10 cellular contexts compared by ENCODE assay signal in the genomic region with DNA sequence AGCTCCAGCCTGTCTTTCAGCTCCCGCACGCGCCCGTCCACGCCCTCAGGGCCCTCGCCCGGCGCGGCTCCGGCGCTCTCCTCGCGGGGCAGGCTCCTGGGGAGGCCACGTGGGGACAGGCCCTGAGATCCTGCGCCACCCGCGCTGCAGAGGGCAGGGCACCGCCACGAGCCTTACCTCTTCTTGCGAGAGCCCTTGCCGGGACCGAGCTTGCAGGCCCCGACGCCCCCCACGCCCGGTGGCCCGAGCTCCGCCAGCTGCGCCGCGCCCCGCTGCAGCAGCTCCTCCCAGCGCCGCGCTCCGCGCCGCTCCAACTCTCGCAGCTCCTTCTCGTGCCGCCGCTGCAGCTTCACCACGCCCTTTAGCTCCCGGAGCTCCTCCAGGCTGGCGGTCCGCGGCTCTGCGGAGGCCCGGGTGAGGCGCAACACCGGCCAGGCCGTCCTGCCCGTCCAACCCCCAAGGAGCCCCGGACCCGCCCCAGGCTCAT. TPM values are rescaled to one million over a fixed set of nuclear protein-coding genes. Genes with fewer than 3 reads are reported as not detected.
DNase-seq lines count a peak whose midpoint lies in the region; TF ChIP-seq lines count a peak whose summit lies in the region.
"Had no signal": no experiment of that assay in that cellular context is flagged by ENCODE, and none has a peak within 500 bp of the region (broad histone marks: within the 10 kb centered on the region; RNA-seq: fewer than 3 reads in every experiment).

No MANE protein-coding gene starts in this region.

- no peak overlapping the region for H3K27ac ChIP-seq in esophagus muscularis mucosa (replicated peaks in 1 of 4)
- no peak overlapping the region for H3K27ac ChIP-seq in neural progenitor cell

- H3K9ac ChIP-seq in neural progenitor cell: no peak overlapping the region

- peak overlapping the region; percentile 44 to 57 (median 48) for H3K4me3 ChIP-seq in esophagus muscularis mucosa
- peak overlapping the region; percentile 41 for H3K4me3 ChIP-seq in neural progenitor cell

- no peaks in the 10 kb centered on the region for H3K9me3 Mint-ChIP-seq in neural progenitor cell
- H3K9me3 Mint-ChIP-seq in immature natural killer cell: no peaks in the 10 kb centered on the region

- H3K4me3 Mint-ChIP-seq in neural progenitor cell (no peak overlapping the region), immature natural killer cell (no peak overlapping the region)

- H3K36me3 ChIP-seq in esophagus muscularis mucosa (no peaks in the 10 kb centered on the region), neural progenitor cell (no peaks in the 10 kb centered on the region)

- intact Hi-C loops in esophagus muscularis mucosa (cut with DNase I): no loop called here

- H3K9me3 ChIP-seq in esophagus muscularis mucosa: no peaks in the 10 kb centered on the region
- H3K9me3 ChIP-seq in neural progenitor cell (ENCODE audit: low read depth): no peaks in the 10 kb centered on the region

- peak overlapping the region; percentile 87 for H2AFZ ChIP-seq in neural progenitor cell (replicated peaks)

- peaks cover 0 to 8% (median 0%) of the 10 kb centered on the region in 4 donors for H3K27me3 ChIP-seq in esophagus muscularis mucosa
- H3K27me3 ChIP-seq in neural progenitor cell: peaks cover 78% of the 10 kb centered on the region

- no peak for TF ChIP-seq EP300 in esophagus muscularis mucosa (IDR thresholded peaks at IDR 0.05)

- no peaks in the 10 kb centered on the region for H4K20me1 ChIP-seq in neural progenitor cell (ENCODE audit: low read depth)

- H3K36me3 Mint-ChIP-seq in neural progenitor cell (no peaks in the 10 kb centered on the region), immature natural killer cell (peaks cover 0 to 18% (median 0%) of the 10 kb centered on the region in 3 donors)

- peaks cover 12% of the 10 kb centered on the region for H3F3A ChIP-seq in neural progenitor cell (ENCODE audit: low read depth)

- H3K27me3 Mint-ChIP-seq in neural progenitor cell (ENCODE audit: insufficient read depth, low read depth) (peaks cover 23% of the 10 kb centered on the region), immature natural killer cell (ENCODE audit: low read depth in 3 of 3) (no peaks in the 10 kb centered on the region)

- H3K4me2 ChIP-seq in neural progenitor cell: peak overlapping the region; percentile 83

- no peak for TF ChIP-seq CTCF in esophagus muscularis mucosa (IDR thresholded peaks at IDR 0.05)
- TF ChIP-seq CTCF in neural progenitor cell (IDR thresholded peaks at IDR 0.05): no peak

- no peak for TF ChIP-seq POLR2A in esophagus muscularis mucosa (IDR thresholded peaks at IDR 0.05; ENCODE audit: low read depth)

- WGBS in esophagus muscularis mucosa: 44% methylated on average over 31 of the region's 55 CpGs

- DNase-seq in Daoy (ENCODE audit: low read depth) (peak; percentile 66), NCI-H69 (lab: John Stamatoyannopoulos, UW) (peak; percentile 82), esophagus muscularis mucosa (ENCODE audit: extremely low spot score) (no peak), neural progenitor cell (ENCODE audit: low spot score) (peak; percentile 87), immature natural killer cell (no peak), NCI-H1694 (lab: John Stamatoyannopoulos, UW) (no peak)
- DNase-seq in activated naive CD4-positive, alpha-beta T cell treated with anti-CD3 and anti-CD28 coated beads, Interleukin-2, amount 50 U/mL, for 16 hours: no peak
- no peak for DNase-seq in activated effector memory CD4-positive, alpha-beta T cell treated with Interleukin-2 at 50 U/mL for 16 hours
- DNase-seq: T-helper 1 cell had no signal

- H3K27ac Mint-ChIP-seq in neural progenitor cell: no peak overlapping the region
- no peak overlapping the region for H3K27ac Mint-ChIP-seq in immature natural killer cell

- peaks cover 14 to 28% (median 20%) of the 10 kb centered on the region in 4 donors for H3K4me1 ChIP-seq in esophagus muscularis mucosa
- H3K4me1 ChIP-seq in neural progenitor cell: peaks cover 27% of the 10 kb centered on the region

- no peaks in the 10 kb centered on the region for H3K79me2 ChIP-seq in neural progenitor cell (ENCODE audit: low read depth)

- H3K4me1 Mint-ChIP-seq in neural progenitor cell: peaks cover 61% of the 10 kb centered on the region
- no peaks in the 10 kb centered on the region for H3K4me1 Mint-ChIP-seq in immature natural killer cell

RNA-seq across cellular contexts. Expression of a gene that starts 8.3 kb away (rescaled TPM):
- total RNA-seq in Daoy (2014; rRNA removed; shearing (Covaris generic)): 0.63 and 0.97 TPM in 2 replicates
- total RNA-seq in esophagus muscularis mucosa: not detected
- total RNA-seq in neural progenitor cell (ENCODE audit: low replicate concordance): not detected in 2 replicates
- polyA plus RNA-seq in immature natural killer cell: not detected
- total RNA-seq: lung microvascular endothelial cell had no signal

RNA-seq across cellular contexts. Expression of a gene that starts 16.6 kb away (rescaled TPM):
- 0.29 and 1.3 TPM in 2 replicates for total RNA-seq in Daoy (2014; rRNA removed; shearing (Covaris generic))
- 10 to 100 TPM in 1 of 4 donors, 1 to 10 TPM in 3; 5.8 to 13.3 (median 9.7) TPM for total RNA-seq in esophagus muscularis mucosa
- 0.56 and 2.1 TPM in 2 replicates for total RNA-seq in neural progenitor cell (ENCODE audit: low replicate concordance)
- 10 to 100 TPM; 18.0 to 57.0 (median 24.2) TPM for polyA plus RNA-seq in immature natural killer cell

RNA-seq across cellular contexts. Expression of a gene that starts 32.4 kb away (rescaled TPM):
- 12.9 and 15.5 TPM in 2 replicates for total RNA-seq in Daoy (2014; rRNA removed; shearing (Covaris generic))
- 10 to 100 TPM; 39.0 to 41.3 (median 40.7) TPM for total RNA-seq in esophagus muscularis mucosa
- total RNA-seq in neural progenitor cell (ENCODE audit: low replicate concordance): 11.5 and 18.2 TPM in 2 replicates
- 1 to 10 TPM; 3.2 to 3.5 (median 3.2) TPM for polyA plus RNA-seq in immature natural killer cell

RNA-seq across cellular contexts. Expression of a gene that starts 49.6 kb away (rescaled TPM):
- 5.4 and 6.1 TPM in 2 replicates for total RNA-seq in Daoy (2014; rRNA removed; shearing (Covaris generic))
- total RNA-seq in esophagus muscularis mucosa: 10 to 100 TPM; 22.9 to 82.6 (median 56.3) TPM
- 0.25 TPM in 1 of 2 replicates, not detected in the other for total RNA-seq in neural progenitor cell (ENCODE audit: low replicate concordance)
- polyA plus RNA-seq in immature natural killer cell: under 1 TPM in 2 of 3 donors, not detected in 1; 0.09 to 0.46 TPM

RNA-seq across cellular contexts. Expression of a gene that starts 52.3 kb away (rescaled TPM):
- total RNA-seq in Daoy (2014; rRNA removed; shearing (Covaris generic)): 0.12 and 0.57 TPM in 2 replicates
- total RNA-seq in esophagus muscularis mucosa (under 1 TPM in 3 of 4 donors, not detected in 1; 0.33 to 0.52 (median 0.45) TPM), neural progenitor cell (ENCODE audit: low replicate concordance) (0.90 TPM in 1 of 2 replicates, not detected in the other)
- polyA plus RNA-seq in immature natural killer cell: 1 to 10 TPM; 2.0 to 8.3 (median 3.6) TPM
- total RNA-seq: lung microvascular endothelial cell had no signal

Comparison
In these comparisons a context has a peak if more than half of its experiments do, and no peak if none do; other contexts are left out.
1. DNase-seq: peak in Daoy (single experiment), NCI-H69 (single experiment) and neural progenitor cell (single experiment); none in esophagus muscularis mucosa (single experiment), activated naive CD4-positive, alpha-beta T cell treated with anti-CD3 and anti-CD28 coated beads, Interleukin-2, amount 50 U/mL, for 16 hours (single experiment), immature natural killer cell (0 of 3), activated effector memory CD4-positive, alpha-beta T cell treated with Interleukin-2 at 50 U/mL for 16 hours (single experiment) and NCI-H1694 (single experiment).